ENCODE assay signal across 8 cellular contexts in the genomic region with DNA sequence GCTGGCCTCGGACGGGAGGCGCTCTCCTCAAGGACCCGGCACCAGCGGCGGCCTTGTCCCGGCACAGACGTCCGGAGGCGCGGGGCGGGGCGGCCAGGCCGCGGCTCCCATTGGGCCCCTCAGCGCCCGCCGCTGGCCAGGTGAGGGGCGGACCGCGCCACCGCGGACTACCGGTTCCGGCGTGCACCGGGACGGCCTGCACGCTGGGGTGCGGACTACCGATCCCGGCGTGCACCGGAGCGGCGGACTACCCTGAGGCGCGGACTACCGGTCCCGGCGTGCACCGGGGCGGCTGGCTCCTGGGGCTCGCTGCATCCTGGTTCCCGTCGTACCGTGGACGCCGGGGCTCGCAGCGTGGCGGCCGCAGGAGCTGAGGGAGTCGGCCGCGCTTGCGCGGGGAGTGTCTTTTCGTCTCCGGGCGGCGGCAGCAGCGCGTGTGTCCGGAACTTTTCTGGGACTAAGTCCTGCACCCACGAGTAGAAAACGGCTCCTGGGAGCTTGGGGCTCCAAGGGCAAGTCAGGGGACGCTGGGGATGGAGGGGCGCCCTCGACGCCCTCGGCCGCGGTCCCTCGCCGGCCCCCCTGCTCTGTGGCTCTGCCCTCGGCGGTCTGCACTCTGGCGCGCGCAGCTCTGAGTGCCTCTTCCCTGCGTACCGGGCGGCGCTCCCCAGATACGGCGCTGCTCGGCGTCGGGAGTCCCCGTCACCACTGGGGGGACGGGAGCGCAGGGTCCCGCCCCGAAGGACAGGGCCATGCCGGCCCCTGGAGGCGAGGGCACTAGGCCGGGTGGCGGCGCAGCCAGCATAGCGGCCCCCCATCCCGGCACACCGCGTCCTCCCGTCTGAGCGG. TPM values are rescaled to one million over a fixed set of nuclear protein-coding genes. Genes with fewer than 3 reads are reported as not detected.
A peak's percentile ranks its signal among the peaks of the same experiment; 100 is the strongest.
DNase-seq lines count a peak whose midpoint lies in the region; ATAC-seq and TF ChIP-seq lines count a peak whose summit lies in the region.

Gene LETM1 (minus strand): TSS at position 86 of the 849 bp plus-strand sequence. CDS start 206 bp downstream, outside the sequence.

- peak; percentile 83 for ATAC-seq in HG02610 (IDR thresholded peaks at IDR 0.05; ENCODE audit: unreplicated experiment)

- peaks cover 29% of the 10 kb centered on the region for H3K4me1 Mint-ChIP-seq in activated naive CD8-positive, alpha-beta T cell (ENCODE audit: low read depth)
- peaks cover 2% of the 10 kb centered on the region for H3K4me1 Mint-ChIP-seq in glutamatergic neuron (ENCODE audit: low read depth, unreplicated experiment)

- H3K36me3 Mint-ChIP-seq in activated naive CD8-positive, alpha-beta T cell, result peaks cover 2% of the 10 kb centered on the region
- no peaks in the 10 kb centered on the region for H3K36me3 Mint-ChIP-seq in glutamatergic neuron (ENCODE audit: unreplicated experiment)

- peak within 1 kb of the TSS; percentile 58 to 75 for H3K27ac ChIP-seq in ovary
- H3K27ac ChIP-seq in thyroid gland, result peak within 1 kb of the TSS; percentile 58 to 81 (median 59)

- TF ChIP-seq EP300 in ovary (IDR thresholded peaks at IDR 0.05), result no peak

- H3K27me3 Mint-ChIP-seq in activated naive CD8-positive, alpha-beta T cell, result no peaks in the 10 kb centered on the region
- H3K27me3 Mint-ChIP-seq in glutamatergic neuron (ENCODE audit: unreplicated experiment), result peaks cover 19% of the 10 kb centered on the region

- H3K4me1 ChIP-seq in ovary (ENCODE audit: insufficient read depth) (peaks cover 11% of the 10 kb centered on the region), thyroid gland (peaks cover 18 to 43% of the 10 kb centered on the region in 2 donors)

- H3K4me3 ChIP-seq in ovary, result peak within 1 kb of the TSS; percentile 84
- H3K4me3 ChIP-seq in thyroid gland (replicated peaks in 1 of 3), result peak within 1 kb of the TSS; percentile 72 to 90 (median 83)

- H3K27me3 ChIP-seq in ovary (no peaks in the 10 kb centered on the region), thyroid gland (no peaks in the 10 kb centered on the region)

- intact Hi-C loops in ovary (cut with DNase I), result no loop called here
- intact Hi-C loops in thyroid gland (cut with DNase I), result no loop called here

- peak; percentile 98 for DNase-seq in GM10266 (ENCODE audit: extremely low spot score)
- peak; percentile 91 for DNase-seq in NCI-H1092 (lab: John Stamatoyannopoulos, UW)
- peak; percentile 89 for DNase-seq in SKM-1 (lab: John Stamatoyannopoulos, UW; ENCODE audit: unreplicated experiment)
- peak; percentile 92 for DNase-seq in glutamatergic neuron
- DNase-seq in ovary, result peak; percentile 93 to 97 (median 94)
- peak; percentile 97 to 98 for DNase-seq in thyroid gland

- TF ChIP-seq CTCF in GM10266 (IDR thresholded peaks at IDR 0.05; ENCODE audit: control insufficient read depth, insufficient read depth, low read depth, missing control alignments) (peak; percentile 9), glutamatergic neuron (IDR thresholded peaks at IDR 0.05; ENCODE audit: partially characterized antibody, unreplicated experiment) (no peak), ovary (IDR thresholded peaks at IDR 0.05) (no peak), thyroid gland (IDR thresholded peaks at IDR 0.05) (peak in 3 of 6 experiments; percentile 2 to 8 (median 6))

- no peaks in the 10 kb centered on the region for H3K9me3 ChIP-seq in ovary
- H3K9me3 ChIP-seq in thyroid gland, result no peaks in the 10 kb centered on the region

- TF ChIP-seq POLR2A in ovary (IDR thresholded peaks at IDR 0.05) (peak; percentile 43), thyroid gland (IDR thresholded peaks at IDR 0.05) (peak in 1 of 2 donors; percentile 82)

- no peaks in the 10 kb centered on the region for H3K9me3 Mint-ChIP-seq in activated naive CD8-positive, alpha-beta T cell (ENCODE audit: low read depth)
- peaks cover 2% of the 10 kb centered on the region for H3K9me3 Mint-ChIP-seq in glutamatergic neuron (ENCODE audit: unreplicated experiment)

- peak within 1 kb of the TSS; percentile 82 for H3K27ac Mint-ChIP-seq in activated naive CD8-positive, alpha-beta T cell
- H3K27ac Mint-ChIP-seq in glutamatergic neuron (ENCODE audit: unreplicated experiment), result no peak within 1 kb of the TSS

- H3K4me3 Mint-ChIP-seq in activated naive CD8-positive, alpha-beta T cell, result peak within 1 kb of the TSS; percentile 91
- peak within 1 kb of the TSS; percentile 84 for H3K4me3 Mint-ChIP-seq in glutamatergic neuron (ENCODE audit: unreplicated experiment)

- H3K36me3 ChIP-seq in ovary (no peaks in the 10 kb centered on the region), thyroid gland (no peaks in the 10 kb centered on the region)

- 0 to 1% (median 0%) methylated on average over 40 to 106 of the region's 106 CpGs for WGBS in ovary, 3 donors
- 0% methylated on average over 3 to 8 of the region's 106 CpGs for WGBS in thyroid gland, 2 donors

RNA-seq across cellular contexts. Expression of gene LETM1, which starts in this region (rescaled TPM):
- total RNA-seq in glutamatergic neuron (ENCODE audit: unreplicated experiment) (48.5 TPM), ovary (10 to 100 TPM; 22.7 to 43.6 (median 31.0) TPM), thyroid gland (10 to 100 TPM; 30.1 to 58.4 (median 49.0) TPM)
- 10 to 100 TPM in 1 of 2 donors, 1 to 10 TPM in 1; 9.3 to 11.9 TPM for polyA plus RNA-seq in ovary

Comparison
In these comparisons a context has a peak if more than half of its experiments do, and no peak if none do; other contexts are left out.
1. Peak in every context shown above with its lines: DNase-seq, ATAC-seq, H3K4me3 ChIP-seq and H3K27ac ChIP-seq.